24 cellular contexts compared by ENCODE assay signal in the genomic region with DNA sequence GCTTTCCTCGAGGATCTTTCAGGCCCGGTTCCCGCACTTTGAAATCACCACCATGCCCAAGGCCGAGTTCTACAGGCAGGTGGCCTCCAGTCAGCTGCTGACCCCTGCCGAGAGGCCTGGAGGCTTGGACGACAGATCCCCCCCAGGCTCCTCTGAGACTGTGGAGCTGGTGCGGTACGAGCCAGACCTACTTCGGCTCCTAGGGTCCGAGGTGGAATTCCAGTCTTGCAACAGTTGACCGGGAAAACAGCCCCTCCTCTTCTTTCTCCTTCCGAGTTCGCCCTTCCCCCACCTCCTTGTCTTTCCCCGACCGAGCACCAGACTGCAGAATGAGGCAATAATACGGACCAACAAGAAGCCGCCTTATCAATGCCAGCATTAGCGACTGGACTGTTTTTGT. TPM values are rescaled to one million over a fixed set of nuclear protein-coding genes. Genes with fewer than 3 reads are reported as not detected.
A peak's percentile ranks its signal among the peaks of the same experiment; 100 is the strongest.
DNase-seq lines count a peak whose midpoint lies in the region; ATAC-seq, FAIRE-seq and TF ChIP-seq lines count a peak whose summit lies in the region.
"Had no signal": no experiment of that assay in that cellular context is flagged by ENCODE, and none has a peak within 500 bp of the region (broad histone marks: within the 10 kb centered on the region; RNA-seq: fewer than 3 reads in every experiment).

No MANE protein-coding gene starts in this region.

- H2BK5ac ChIP-seq in H9 (ENCODE audit: insufficient read length, low read length) (no peak overlapping the region), H1 (ENCODE audit: low read depth, low read length) (no peak overlapping the region), trophoblast cell (ENCODE audit: low read depth, low read length, poor library complexity) (peak overlapping the region; percentile 34)

- H3K79me2 ChIP-seq in H9 (ENCODE audit: insufficient read depth, low read length) (no peaks in the 10 kb centered on the region), H1 (ENCODE audit: control insufficient read depth in 1 of 2, insufficient read depth in 2 of 2, low read length in 2 of 2) (no peaks in the 10 kb centered on the region), trophoblast cell (ENCODE audit: control insufficient read depth, insufficient read depth, low read length, poor library complexity) (peaks cover 2% of the 10 kb centered on the region)

- H3K4me1 Mint-ChIP-seq in H9 (peaks cover 2 to 20% of the 10 kb centered on the region in 2 experiments; a peak in 3 of 4 replicates), MCF 10A (ENCODE audit: insufficient read depth, unreplicated experiment) (no peaks in the 10 kb centered on the region)

- H2BK15ac ChIP-seq in H9 (ENCODE audit: low read depth, low read length), result no peak overlapping the region
- no peak overlapping the region for H2BK15ac ChIP-seq in H1 (ENCODE audit: low read length)

- H3K9me3 ChIP-seq in H9 (ENCODE audit: control insufficient read depth, low read depth, low read length) (peaks cover 5% of the 10 kb centered on the region), H1 (ENCODE audit: insufficient read depth in 2 of 2, low read depth in 1 of 2, low read length in 1 of 2) (no peaks in the 10 kb centered on the region), trophoblast cell (ENCODE audit: insufficient read depth, low read depth, low read length) (no peaks in the 10 kb centered on the region)
- H3K9me3 ChIP-seq: BE2C, MG63 had no signal

- BruUV-seq in MCF 10A (replicated peaks; lab: Mats Ljungman, UMichigan), result no TSS peak

- H3K4me3 Mint-ChIP-seq in H9, result peak overlapping the region in 1 of 2 experiments; percentile 2; a peak in 1 of 5 replicates
- no peak overlapping the region for H3K4me3 Mint-ChIP-seq in MCF 10A (ENCODE audit: unreplicated experiment)
- H3K4me3 Mint-ChIP-seq: CD4-positive, alpha-beta T cell had no signal

- no peak for TF ChIP-seq RAD21 in H1 (IDR thresholded peaks at IDR 0.05 in 1 of 2, conservative IDR thresholded peaks at IDR 0.05 in 1 of 2; ENCODE audit: low read depth in 2 of 2, low read length in 2 of 2)

- no peak overlapping the region for H3T11ph ChIP-seq in H9 (ENCODE audit: low read length)

- ATAC-seq in Right ventricle myocardium inferior (no peak), HG03280 (IDR thresholded peaks at IDR 0.05; ENCODE audit: unreplicated experiment) (no peak)
- ATAC-seq: GM12878, HCT116, PC-3 had no signal

- no peak overlapping the region for H4K91ac ChIP-seq in H9 (ENCODE audit: insufficient read length, low read depth, low read length)
- no peak overlapping the region for H4K91ac ChIP-seq in H1 (replicated peaks; ENCODE audit: insufficient read length, low read length)
- H4K91ac ChIP-seq in trophoblast cell (ENCODE audit: low read depth, low read length), result peak overlapping the region; percentile 66

- TF ChIP-seq CTCF in H9 (conservative IDR thresholded peaks at IDR 0.05) (no peak), H1 (IDR thresholded peaks at IDR 0.05; ENCODE audit: control extremely low read depth in 1 of 3, insufficient read depth in 1 of 3, low read depth in 1 of 3, low read length in 3 of 3) (no peak), MCF 10A (IDR thresholded peaks at IDR 0.05; ENCODE audit: unreplicated experiment) (no peak)

- no peaks in the 10 kb centered on the region for H3K23me2 ChIP-seq in H9 (ENCODE audit: insufficient read length, low read depth, low read length, poor library complexity, severe bottlenecking)
- H3K23me2 ChIP-seq in H1 (ENCODE audit: low read depth, low read length), result no peaks in the 10 kb centered on the region; the same call in 1 of the 2 replicates

- H3K4ac ChIP-seq in H9 (ENCODE audit: low read depth, low read length) (no peak overlapping the region), H1 (replicated peaks; ENCODE audit: insufficient read length, low read depth, low read length) (no peak overlapping the region), trophoblast cell (ENCODE audit: low read depth, low read length) (no peak overlapping the region)

- H3K27ac Mint-ChIP-seq in H9, result no peak overlapping the region
- H3K27ac Mint-ChIP-seq in MCF 10A (ENCODE audit: low read depth, unreplicated experiment), result no peak overlapping the region
- H3K27ac Mint-ChIP-seq: CD4-positive, alpha-beta T cell had no signal

- WGBS in H9 (ENCODE audit: extremely low coverage, insufficient read length, low lambda C conversion rate), result no CpG with 5 or more reads among the region's 18 CpGs
- WGBS in H1 (ENCODE audit: extremely low coverage in 1 of 2, insufficient coverage in 1 of 2, insufficient read length in 1 of 2, insufficient replicate concordance in 2 of 2, low coverage in 1 of 2, low lambda C conversion rate in 2 of 2, missing lambda C conversion rate in 1 of 2), 2 experiments, result 53% methylated on average over 12 of the region's 18 CpGs; no CpG with 5 or more reads in 1 of the 2 experiments
- no CpG with 5 or more reads among the region's 18 CpGs for WGBS in trophoblast cell (ENCODE audit: extremely low coverage, insufficient coverage, insufficient read length)

- H3K56ac ChIP-seq in H9 (ENCODE audit: insufficient read length, low read depth, low read length), result no peak overlapping the region
- H3K56ac ChIP-seq in H1 (replicated peaks; ENCODE audit: insufficient read length, low read depth, low read length), result no peak overlapping the region

- H3K4me3 ChIP-seq in H1 (ENCODE audit: extremely low read depth in 1 of 4, insufficient read depth in 2 of 4, low read depth in 3 of 4, low read length in 4 of 4), result no peak overlapping the region
- H3K4me3 ChIP-seq in trophoblast cell (ENCODE audit: low read depth, low read length), result no peak overlapping the region
- H3K4me3 ChIP-seq: GM12878, MG63, SK-N-MC had no signal

- H2BK20ac ChIP-seq in H9 (ENCODE audit: low read depth, low read length, poor library complexity, severe bottlenecking), result no peak overlapping the region
- no peak overlapping the region for H2BK20ac ChIP-seq in H1 (ENCODE audit: low read length)

- H3K27me3 Mint-ChIP-seq in H9 (ENCODE audit: low read depth), result peaks cover 28% of the 10 kb centered on the region
- peaks cover 21% of the 10 kb centered on the region for H3K27me3 Mint-ChIP-seq in MCF 10A (ENCODE audit: insufficient read depth, unreplicated experiment)
- H3K27me3 Mint-ChIP-seq: CD4-positive, alpha-beta T cell had no signal

- H3K9ac ChIP-seq in H9 (ENCODE audit: extremely low read depth, insufficient read length, low read length) (no peak overlapping the region), H1 (replicated peaks in 1 of 4; ENCODE audit: extremely low read depth in 1 of 4, low read depth in 3 of 4, low read length in 3 of 4) (no peak overlapping the region), trophoblast cell (ENCODE audit: low read length) (no peak overlapping the region)

- DNase-seq in H9 (peak; percentile 33), H1 (ENCODE audit: low read depth in 1 of 2, low spot score in 2 of 2) (no peak), islet precursor cell (peak; percentile 69), trophoblast cell (peak; percentile 55 to 71), Right ventricle myocardium inferior (ENCODE audit: missing footprints) (no peak), MCF 10A (ENCODE audit: unreplicated experiment) (no peak)
- no peak for DNase-seq in activated naive CD4-positive, alpha-beta T cell treated with anti-CD3 and anti-CD28 coated beads, Interleukin-2, amount 50 U/mL, for 16 hours
- DNase-seq: BE2C; CD4-positive, alpha-beta T cell; COR-L47; DMS 273 treated with DMSO at 0.1 percent for 48 hours; DMS79 treated with DMSO at 0.1 percent for 48 hours; NCI-H1417; NCI-H187; NCI-H2107; NCI-H446 treated with DMSO at 0.1 percent for 48 hours; NCI-H526 treated with DMSO at 0.1 percent for 48 hours; PC-3; SHP77 had no signal

- H3K27me3 ChIP-seq in H9 (ENCODE audit: insufficient read depth, low read length) (peaks cover 14% of the 10 kb centered on the region; the same call in 1 of the 2 replicates), H1 (replicated peaks in 1 of 4; ENCODE audit: control insufficient read depth in 3 of 4, extremely low read depth in 1 of 4, insufficient read depth in 3 of 4, low read length in 3 of 4) (peaks cover 2 to 20% (median 14%) of the 10 kb centered on the region in 4 experiments), trophoblast cell (ENCODE audit: insufficient read depth, low read length) (no peaks in the 10 kb centered on the region)
- H3K27me3 ChIP-seq: BE2C, MG63 had no signal

- H2BK12ac ChIP-seq in H9 (ENCODE audit: insufficient read length, low read depth, low read length), result no peak overlapping the region
- H2BK12ac ChIP-seq in H1 (ENCODE audit: low read depth, low read length), result no peak overlapping the region
- H2BK12ac ChIP-seq in trophoblast cell (ENCODE audit: low read length), result no peak overlapping the region

- no peak overlapping the region for H3K18ac ChIP-seq in H9 (ENCODE audit: insufficient read length, low read depth, low read length)
- no peak overlapping the region for H3K18ac ChIP-seq in H1 (ENCODE audit: extremely low read depth, low read length)
- H3K18ac ChIP-seq in trophoblast cell (ENCODE audit: low read length), result no peak overlapping the region

- H4K20me1 ChIP-seq in H9 (ENCODE audit: control insufficient read depth, insufficient read depth, insufficient read length) (no peaks in the 10 kb centered on the region), H1 (replicated peaks in 1 of 2; ENCODE audit: control insufficient read depth in 1 of 2, insufficient read depth in 2 of 2, low read length in 2 of 2) (no peaks in the 10 kb centered on the region)

- no peak overlapping the region for H2AK5ac ChIP-seq in H9 (ENCODE audit: insufficient read length, low read length)
- H2AK5ac ChIP-seq in H1 (ENCODE audit: low read depth, low read length), result no peak overlapping the region
- no peak overlapping the region for H2AK5ac ChIP-seq in trophoblast cell (ENCODE audit: low read length)

- H3K27ac ChIP-seq in H9 (ENCODE audit: insufficient read length, low read depth, low read length) (no peak overlapping the region), H1 (ENCODE audit: low read depth, low read length) (no peak overlapping the region), trophoblast cell (ENCODE audit: low read depth, low read length) (peak overlapping the region; percentile 89)
- H3K27ac ChIP-seq: SK-N-MC had no signal

- H4K8ac ChIP-seq in H9 (replicated peaks; ENCODE audit: insufficient read length, low read depth, low read length), result no peak overlapping the region
- no peak overlapping the region for H4K8ac ChIP-seq in H1 (ENCODE audit: extremely low read depth, insufficient read depth, low read length)
- peak overlapping the region; percentile 43 for H4K8ac ChIP-seq in trophoblast cell (ENCODE audit: low read depth, low read length)

- POLR2A ChIA-PET in H1 (lab: Charles Lee; ENCODE audit: partially characterized antibody) (no interaction called here), MCF 10A (lab: Yijun Ruan, JAX) (no interaction called here)

- H4K5ac ChIP-seq in H9 (ENCODE audit: insufficient read length, low read depth, low read length) (no peak overlapping the region), H1 (ENCODE audit: insufficient read length, low read depth, low read length) (no peak overlapping the region)

- no peak overlapping the region for H3K14ac ChIP-seq in H9 (ENCODE audit: insufficient read depth, low read length)
- no peak overlapping the region for H3K14ac ChIP-seq in H1 (ENCODE audit: insufficient read length)
- peak overlapping the region; percentile 70 for H3K14ac ChIP-seq in trophoblast cell (ENCODE audit: low read length)

- peaks cover 0 to 68% of the 10 kb centered on the region in 2 experiments; a peak in 3 of 5 replicates for H3K9me3 Mint-ChIP-seq in H9
- H3K9me3 Mint-ChIP-seq in MCF 10A (ENCODE audit: unreplicated experiment), result no peaks in the 10 kb centered on the region
- H3K9me3 Mint-ChIP-seq: CD4-positive, alpha-beta T cell had no signal

- H3K36me3 Mint-ChIP-seq in H9 (ENCODE audit: insufficient read depth in 1 of 3, low read depth in 3 of 3) (peaks cover 5 to 29% (median 15%) of the 10 kb centered on the region in 3 experiments; a peak in 6 of 7 replicates), MCF 10A (ENCODE audit: insufficient read depth, unreplicated experiment) (peaks cover 16% of the 10 kb centered on the region)

- intact Hi-C loops in Right ventricle myocardium inferior (cut with DNase I) (no loop called here), MCF 10A (cut with micrococcal nuclease) (no loop called here)

- no peak for FAIRE-seq in H1 (lab: Jason Lieb, UNC)
- FAIRE-seq: GM12878 had no signal

- H3K4me2 ChIP-seq in H9 (ENCODE audit: insufficient read depth, insufficient read length, low read length) (no peak overlapping the region), H1 (ENCODE audit: insufficient read depth in 1 of 2, low read depth in 2 of 2, low read length in 2 of 2) (no peak overlapping the region), trophoblast cell (ENCODE audit: low read length) (peak overlapping the region; percentile 36)

- CTCF ChIA-PET in H1 (lab: Charles Lee; ENCODE audit: partially characterized antibody) (interaction anchor here (1.3 to 1.8 kb wide), 4 partner anchors 14 to 32 kb away, joined by 3 to 6 read pairs (median 4); no protein-coding TSS in a partner anchor), MCF 10A (lab: Yijun Ruan, JAX) (interaction anchor here (0.6 kb wide), 1 partner anchor 93 kb away, joined by 3 read pairs; no protein-coding TSS in a partner anchor)

- no peak overlapping the region for H4K12ac ChIP-seq in trophoblast cell (ENCODE audit: low read depth, low read length)

- H3K36me3 ChIP-seq in H1 (ENCODE audit: control insufficient read depth in 2 of 4, insufficient read depth in 4 of 4, low read length in 3 of 4) (peaks cover 0 to 5% (median 0%) of the 10 kb centered on the region in 4 experiments; a peak in 2 of 8 replicates), trophoblast cell (ENCODE audit: control insufficient read depth in 1 of 2, insufficient read depth in 2 of 2, low read length in 2 of 2) (peaks cover 10 to 13% of the 10 kb centered on the region in 2 experiments)
- H3K36me3 ChIP-seq: BE2C, MG63 had no signal

- no peak overlapping the region for H2AFZ ChIP-seq in H9 (ENCODE audit: low read length)
- no peak overlapping the region for H2AFZ ChIP-seq in H1 (ENCODE audit: low read length)
- H2AFZ ChIP-seq in trophoblast cell (ENCODE audit: insufficient read depth, low read length, poor library complexity), result no peak overlapping the region

- H3K23ac ChIP-seq in H9 (ENCODE audit: insufficient read length, low read depth, low read length) (no peak overlapping the region), H1 (ENCODE audit: insufficient read length) (no peak overlapping the region), trophoblast cell (ENCODE audit: low read length) (no peak overlapping the region)

- no peak for TF ChIP-seq EP300 in H1 (IDR thresholded peaks at IDR 0.05; ENCODE audit: borderline replicate concordance in 1 of 2, low read depth in 2 of 2, low read length in 2 of 2)

- H3K79me1 ChIP-seq in H9 (ENCODE audit: insufficient read depth, low read depth, low read length, poor library complexity, severe bottlenecking) (no peaks in the 10 kb centered on the region), H1 (ENCODE audit: low read depth, low read length) (no peaks in the 10 kb centered on the region), trophoblast cell (ENCODE audit: low read length) (peaks cover 17% of the 10 kb centered on the region)

- H3K4me1 ChIP-seq in H9 (ENCODE audit: insufficient read depth, low read length) (no peaks in the 10 kb centered on the region; the same call in 1 of the 2 replicates), H1 (replicated peaks in 1 of 4; ENCODE audit: control insufficient read depth in 3 of 4, insufficient read depth in 4 of 4, low read length in 3 of 4) (peaks cover 0 to 12% (median 4%) of the 10 kb centered on the region in 4 experiments; a peak in 6 of 7 replicates), trophoblast cell (ENCODE audit: control insufficient read depth in 1 of 2, insufficient read depth in 2 of 2, low read length in 2 of 2) (peaks cover 27 to 34% of the 10 kb centered on the region in 2 experiments)
- H3K4me1 ChIP-seq: BE2C had no signal

- no peak for TF ChIP-seq POLR2A in H1 (IDR thresholded peaks at IDR 0.05; ENCODE audit: control extremely low read depth in 1 of 2, low read depth in 2 of 2, low read length in 2 of 2)

- H2BK120ac ChIP-seq in H9 (ENCODE audit: low read depth, low read length, poor library complexity, severe bottlenecking), result no peak overlapping the region
- no peak overlapping the region for H2BK120ac ChIP-seq in H1 (replicated peaks; ENCODE audit: low read depth, low read length)
- H2BK120ac ChIP-seq in trophoblast cell (ENCODE audit: insufficient read depth, low read length, poor library complexity), result peak overlapping the region; percentile 92

RNA-seq across cellular contexts. Expression of gene ELF4, which starts 54.4 kb away (rescaled TPM):
- total RNA-seq in H9 (2021), result 0.59 and 0.81 TPM in 2 replicates
- 1.8 and 2.3 TPM in 2 replicates for total RNA-seq in H1 (2021; fragmentation: NEBNext Ultra II Directional; extraction: Animal tissue kit (Norgen Biotek cat#: 25700))
- 2.0 and 2.2 TPM in 2 replicates for polyA plus RNA-seq in H1 (2011; rRNA removed)
- polyA plus RNA-seq in H1 (2011; cell fraction: cytosol; rRNA removed), result 1.1 TPM
- polyA plus RNA-seq in H1 (2011; cell fraction: nucleus; rRNA removed), result 1.8 TPM
- 1.4 to 2.3 TPM (median 2.0 TPM) in 4 replicates for polyA plus RNA-seq in H1 (2012, experiment 1 of 2)
- 1.2 TPM for polyA plus RNA-seq in H1 (2012, experiment 2 of 2)
- polyA plus RNA-seq in H1 (2013, experiment 1 of 2), result 0.63 TPM
- polyA plus RNA-seq in H1 (2013, experiment 2 of 2), result 0.85 TPM
- 2.2 TPM in 2 replicates for polyA minus RNA-seq in H1 (2011; rRNA and poly(A)+ RNA removed)
- 1.8 TPM for polyA minus RNA-seq in H1 (2011; cell fraction: cytosol; rRNA and poly(A)+ RNA removed)
- 0.90 TPM for polyA minus RNA-seq in H1 (2011; cell fraction: nucleus; rRNA and poly(A)+ RNA removed)
- polyA plus RNA-seq in trophoblast cell (2013), result 26.2 and 27.5 TPM in 2 replicates
- 2.8 TPM for total RNA-seq in Right ventricle myocardium inferior
- 19.5 and 23.6 TPM in 2 replicates for total RNA-seq in MCF 10A (2022)

Comparison
In these comparisons a context has a peak if more than half of its experiments do, and no peak if none do; other contexts are left out.
1. DNase-seq: peak in H9 (single experiment), islet precursor cell (single experiment) and trophoblast cell (2 of 2); none in H1 (0 of 2), Right ventricle myocardium inferior (single experiment), MCF 10A (single experiment) and activated naive CD4-positive, alpha-beta T cell treated with anti-CD3 and anti-CD28 coated beads, Interleukin-2, amount 50 U/mL, for 16 hours (single experiment).